Comparison of ENCODE assay signal across 14 cellular contexts in the genomic region with DNA sequence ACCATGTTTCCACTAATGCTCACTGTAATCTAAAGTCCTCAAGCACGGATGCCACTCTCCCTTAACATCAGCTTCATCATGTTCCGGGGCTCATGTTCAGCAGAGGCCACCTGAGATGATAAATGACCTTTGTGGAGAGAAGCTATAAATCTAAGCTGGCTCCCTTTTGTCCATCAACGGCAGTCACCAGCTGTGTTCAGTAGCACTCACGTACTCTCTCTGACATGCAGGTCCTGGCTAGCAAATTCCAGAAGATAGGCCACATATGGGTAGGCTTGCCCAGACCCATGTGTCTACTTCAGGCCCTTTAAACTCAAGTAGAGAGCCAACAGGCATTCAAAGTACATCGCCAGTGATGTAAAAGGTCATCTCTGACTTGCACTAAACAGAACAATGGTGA. TPM values are rescaled to one million over a fixed set of nuclear protein-coding genes. Genes with fewer than 3 reads are reported as not detected.
DNase-seq lines count a peak whose midpoint lies in the region; ATAC-seq, FAIRE-seq and TF ChIP-seq lines count a peak whose summit lies in the region.
"Had no signal": no experiment of that assay in that cellular context is flagged by ENCODE, and none has a peak within 500 bp of the region (broad histone marks: within the 10 kb centered on the region; RNA-seq: fewer than 3 reads in every experiment).

No MANE protein-coding gene starts in this region.

- CTCF ChIA-PET in K562 (lab: Yijun Ruan, JAX; ENCODE audit: low intra/inter-chr PET ratio), result no interaction called here

- H3K27ac ChIP-seq in right cardiac atrium (ENCODE audit: low read length) (no peak overlapping the region), K562 (ENCODE audit: extremely low read depth, low read depth, low read length) (no peak overlapping the region), esophagus muscularis mucosa (replicated peaks in 1 of 4) (no peak overlapping the region), skeletal muscle tissue (ENCODE audit: low read depth, low read length) (peak overlapping the region; percentile 36)
- H3K27ac ChIP-seq: BLaER1 treated with 17β-estradiol and CSF1 and Interleukin-3, amounts not matched to agents 10 nM and 100 nM had no signal

- intact Hi-C loops in Right ventricle myocardium inferior (cut with DNase I), result no loop called here
- intact Hi-C loops in right cardiac atrium (cut with DNase I), result no loop called here
- intact Hi-C loops in K562 (cut with micrococcal nuclease), result no loop called here
- intact Hi-C loops in esophagus muscularis mucosa (cut with DNase I), result no loop called here

- in situ Hi-C loops in K562 (cut with MboI), result no loop called here

- no peak for TF ChIP-seq CTCF in K562 (IDR thresholded peaks at IDR 0.05 in 2 of 3, conservative IDR thresholded peaks at IDR 0.05 in 1 of 3; ENCODE audit: insufficient read depth in 2 of 3, low read depth in 1 of 3, low read length in 3 of 3)
- no peak for TF ChIP-seq CTCF in esophagus muscularis mucosa (IDR thresholded peaks at IDR 0.05)

- no peaks in the 10 kb centered on the region for H3K9me1 ChIP-seq in K562 (ENCODE audit: control insufficient read depth, insufficient read depth, low read length)

- TF ChIP-seq EP300 in K562 (IDR thresholded peaks at IDR 0.05; ENCODE audit: low read length) (no peak), esophagus muscularis mucosa (IDR thresholded peaks at IDR 0.05) (no peak)

- H3K79me2 ChIP-seq in K562 (ENCODE audit: control insufficient read depth, insufficient read depth, low read length), result no peaks in the 10 kb centered on the region

- 78% methylated on average over 5 of the region's 5 CpGs for WGBS in right cardiac atrium
- WGBS in K562 (ENCODE audit: insufficient coverage, low coverage, missing lambda C conversion rate), result 8% methylated on average over 5 of the region's 5 CpGs
- WGBS in esophagus muscularis mucosa, result 85% methylated on average over 5 of the region's 5 CpGs

- no peaks in the 10 kb centered on the region for H3K27me3 ChIP-seq in right cardiac atrium (ENCODE audit: control insufficient read depth, insufficient read depth)
- H3K27me3 ChIP-seq in K562 (ENCODE audit: control insufficient read depth in 2 of 2, insufficient read depth in 2 of 2, low read length in 2 of 2), result peaks cover 0 to 5% of the 10 kb centered on the region in 2 experiments; a peak in 2 of 5 replicates
- H3K27me3 ChIP-seq in esophagus muscularis mucosa, result no peaks in the 10 kb centered on the region
- no peaks in the 10 kb centered on the region for H3K27me3 ChIP-seq in skeletal muscle tissue (ENCODE audit: control insufficient read depth in 3 of 3, insufficient read depth in 3 of 3, low read length in 3 of 3)
- H3K27me3 ChIP-seq: BLaER1 treated with 17β-estradiol and CSF1 and Interleukin-3, amounts not matched to agents 10 nM and 100 nM had no signal

- POLR2A ChIA-PET in K562 (lab: Yijun Ruan, JAX), result interaction anchor here (0.7 to 1.3 kb wide), 2 partner anchors 11 to 175 kb away, joined by 3 to 5 read pairs; no protein-coding TSS in a partner anchor

- DNase-seq in Right ventricle myocardium inferior (ENCODE audit: missing footprints) (no peak), right cardiac atrium (no peak), K562 (ENCODE audit: extremely low read depth in 1 of 4, low spot score in 3 of 4) (no peak), esophagus muscularis mucosa (ENCODE audit: extremely low spot score) (peak; percentile 29), retina (no peak)
- DNase-seq: Calu3; CD8-positive, alpha-beta T cell; DMS79 treated with DMSO at 0.1 percent for 48 hours; GF-D8; H9 had no signal

- H3K9ac ChIP-seq in K562 (ENCODE audit: insufficient read depth in 1 of 2, low read depth in 2 of 2, low read length in 2 of 2) (no peak overlapping the region), skeletal muscle tissue (ENCODE audit: low read depth in 1 of 3, low read length in 3 of 3) (peak overlapping the region in 1 of 3 donors; percentile 6)
- H3K9ac ChIP-seq: BLaER1 treated with 17β-estradiol and CSF1 and Interleukin-3, amounts not matched to agents 10 nM and 100 nM had no signal

- TF ChIP-seq RAD21 in K562 (CRISPR knock-in tag; conservative IDR thresholded peaks at IDR 0.05 in 1 of 2, IDR thresholded peaks at IDR 0.05 in 1 of 2), result no peak

- H3K9me3 ChIP-seq in right cardiac atrium (ENCODE audit: control insufficient read depth, low read length), result no peaks in the 10 kb centered on the region
- H3K9me3 ChIP-seq in K562 (replicated peaks; ENCODE audit: control insufficient read depth, insufficient read depth, low read depth, low read length), result peaks cover 14% of the 10 kb centered on the region
- peaks cover 0 to 8% (median 4%) of the 10 kb centered on the region in 4 donors for H3K9me3 ChIP-seq in esophagus muscularis mucosa
- no peaks in the 10 kb centered on the region for H3K9me3 ChIP-seq in skeletal muscle tissue (ENCODE audit: control insufficient read depth in 3 of 3, low read length in 3 of 3)

- H2AFZ ChIP-seq in K562 (ENCODE audit: low read depth, low read length), result no peak overlapping the region

- no peaks in the 10 kb centered on the region for H4K20me1 ChIP-seq in K562 (replicated peaks; ENCODE audit: control insufficient read depth, insufficient read depth, low read length)
- H4K20me1 ChIP-seq: BLaER1 treated with 17β-estradiol and CSF1 and Interleukin-3, amounts not matched to agents 10 nM and 100 nM had no signal

- TF ChIP-seq POLR2A in K562 (conservative IDR thresholded peaks at IDR 0.05), result no peak
- no peak for TF ChIP-seq POLR2A in esophagus muscularis mucosa (IDR thresholded peaks at IDR 0.05; ENCODE audit: low read depth)

- ATAC-seq in Right ventricle myocardium inferior (peak; percentile 60), right cardiac atrium (no peak), K562 (no peak)
- ATAC-seq: CD8-positive, alpha-beta T cell had no signal

- no TSS peak for BruUV-seq in K562 (replicated peaks; lab: Mats Ljungman, UMichigan)

- no peak overlapping the region for H3K4me2 ChIP-seq in K562 (ENCODE audit: insufficient read depth, low read length)
- H3K4me2 ChIP-seq: BLaER1 treated with 17β-estradiol and CSF1 and Interleukin-3, amounts not matched to agents 10 nM and 100 nM had no signal

- FAIRE-seq in K562 (lab: Jason Lieb, UNC), result no peak
- FAIRE-seq: H1, HTR-8/SVneo had no signal

- H3K4me3 ChIP-seq in right cardiac atrium (ENCODE audit: low read length), result no peak overlapping the region
- H3K4me3 ChIP-seq in K562, result no peak overlapping the region
- no peak overlapping the region for H3K4me3 ChIP-seq in esophagus muscularis mucosa
- H3K4me3 ChIP-seq in skeletal muscle tissue (ENCODE audit: low read length in 3 of 3), result no peak overlapping the region
- H3K4me3 ChIP-seq: BLaER1 treated with 17β-estradiol and CSF1 and Interleukin-3, amounts not matched to agents 10 nM and 100 nM had no signal

- H3K4me1 ChIP-seq in right cardiac atrium (ENCODE audit: control insufficient read depth, insufficient read depth, low read length), result peaks cover 3% of the 10 kb centered on the region
- H3K4me1 ChIP-seq in K562 (replicated peaks in 1 of 2; ENCODE audit: control insufficient read depth in 2 of 2, insufficient read depth in 2 of 2, low read length in 2 of 2), result peaks cover 0 to 6% of the 10 kb centered on the region in 2 experiments; a peak in 1 of 5 replicates
- peaks cover 4 to 40% (median 19%) of the 10 kb centered on the region in 4 donors for H3K4me1 ChIP-seq in esophagus muscularis mucosa
- H3K4me1 ChIP-seq in skeletal muscle tissue (ENCODE audit: control insufficient read depth in 3 of 3, insufficient read depth in 3 of 3, low read length in 3 of 3), result peaks cover 17 to 26% (median 22%) of the 10 kb centered on the region in 3 donors

- H3K36me3 ChIP-seq in K562 (ENCODE audit: control insufficient read depth, insufficient read depth, low read length), result no peaks in the 10 kb centered on the region
- no peaks in the 10 kb centered on the region for H3K36me3 ChIP-seq in esophagus muscularis mucosa
- no peaks in the 10 kb centered on the region for H3K36me3 ChIP-seq in skeletal muscle tissue (ENCODE audit: control insufficient read depth in 3 of 3, insufficient read depth in 3 of 3, low read length in 3 of 3)

RNA-seq across cellular contexts. Expression of a gene that starts 38.6 kb away (rescaled TPM):
- total RNA-seq in Right ventricle myocardium inferior (2.0 TPM), right cardiac atrium (1 to 10 TPM; 1.9 to 3.7 (median 2.5) TPM), K562 (2014; rRNA removed) (0.04 and 0.09 TPM in 2 replicates), K562 (2014; rRNA removed; fragmentation: Illumina TruSeq; extraction: Trizol) (0.04 and 0.06 TPM in 2 replicates), K562 (2015; rRNA removed; fragmentation: Illumina TruSeq; extraction: Trizol) (0.07 and 0.15 TPM in 2 replicates), K562 (2021) (0.02 and 0.07 TPM in 2 replicates), esophagus muscularis mucosa (under 1 TPM; 0.33 to 0.45 (median 0.38) TPM), skeletal muscle tissue (5.7 TPM)
- polyA plus RNA-seq in right cardiac atrium (1.3 TPM), K562 (2011; rRNA removed) (0.03 and 0.09 TPM in 2 replicates), K562 (2014; fragmentation: Illumina TruSeq; extraction: Trizol) (0.03 and 0.06 TPM in 2 replicates), K562 (2014; fragmentation: Nextera tagmentation; extraction: Ambion mirVana) (under 1 TPM; 0.01 to 0.03 TPM), K562 (2014; rRNA removed) (0.15 and 0.30 TPM in 2 replicates)
- 0.07 and 0.16 TPM in 2 replicates for total RNA-seq in K562 (2011; cell fraction: chromatin; rRNA removed; ENCODE audit: low replicate concordance)
- total RNA-seq in K562 (2011; cell fraction: nucleolus; rRNA removed), result under 0.01 TPM in 1 of 2 replicates, not detected in the other
- total RNA-seq in K562 (2011; cell fraction: nucleoplasm; rRNA removed), result 0.07 TPM in 1 of 2 replicates, not detected in the other
- 0.01 and 0.09 TPM in 2 replicates for polyA plus RNA-seq in K562 (2011; cell fraction: cytosol; rRNA removed)
- 0.30 and 0.67 TPM in 2 replicates for polyA plus RNA-seq in K562 (2011; cell fraction: nucleus; rRNA removed)
- polyA plus RNA-seq in K562 (2012), result 0.07 and 0.25 TPM in 2 replicates
- polyA minus RNA-seq in K562 (2011; rRNA and poly(A)+ RNA removed), result 0.09 TPM in 1 of 2 replicates, not detected in the other
- polyA minus RNA-seq in K562 (2011; cell fraction: cytosol; rRNA and poly(A)+ RNA removed), result not detected in 2 replicates
- polyA minus RNA-seq in K562 (2011; cell fraction: nucleus; rRNA and poly(A)+ RNA removed), result under 0.01 and 0.22 TPM in 2 replicates

RNA-seq across cellular contexts. Expression of a gene that starts 53.1 kb away (rescaled TPM):
- total RNA-seq in Right ventricle myocardium inferior (40.8 TPM), right cardiac atrium (10 to 100 TPM; 34.7 to 49.3 (median 43.6) TPM), K562 (2014; rRNA removed) (57.6 and 66.2 TPM in 2 replicates), K562 (2014; rRNA removed; fragmentation: Illumina TruSeq; extraction: Trizol) (35.8 and 41.6 TPM in 2 replicates), K562 (2015; rRNA removed; fragmentation: Illumina TruSeq; extraction: Trizol) (57.9 and 59.8 TPM in 2 replicates), K562 (2021) (43.6 and 48.6 TPM in 2 replicates), esophagus muscularis mucosa (10 to 100 TPM; 55.2 to 77.2 (median 63.7) TPM), skeletal muscle tissue (27.7 TPM)
- polyA plus RNA-seq in right cardiac atrium (44.1 TPM), K562 (2011; rRNA removed) (38.9 and 44.1 TPM in 2 replicates), K562 (2014; fragmentation: Illumina TruSeq; extraction: Trizol) (52.1 and 63.6 TPM in 2 replicates), K562 (2014; fragmentation: Nextera tagmentation; extraction: Ambion mirVana) (10 to 100 TPM; 13.2 to 15.9 TPM), K562 (2014; rRNA removed) (58.3 and 59.8 TPM in 2 replicates)
- total RNA-seq in K562 (2011; cell fraction: chromatin; rRNA removed; ENCODE audit: low replicate concordance), result 22.1 and 23.9 TPM in 2 replicates
- total RNA-seq in K562 (2011; cell fraction: nucleolus; rRNA removed), result 25.7 and 28.6 TPM in 2 replicates
- 23.4 and 25.1 TPM in 2 replicates for total RNA-seq in K562 (2011; cell fraction: nucleoplasm; rRNA removed)
- polyA plus RNA-seq in K562 (2011; cell fraction: cytosol; rRNA removed), result 48.7 and 64.2 TPM in 2 replicates
- polyA plus RNA-seq in K562 (2011; cell fraction: nucleus; rRNA removed), result 70.8 and 98.6 TPM in 2 replicates
- 48.5 and 50.6 TPM in 2 replicates for polyA plus RNA-seq in K562 (2012)
- 32.3 and 38.6 TPM in 2 replicates for polyA minus RNA-seq in K562 (2011; rRNA and poly(A)+ RNA removed)
- polyA minus RNA-seq in K562 (2011; cell fraction: cytosol; rRNA and poly(A)+ RNA removed), result 23.3 and 23.9 TPM in 2 replicates
- polyA minus RNA-seq in K562 (2011; cell fraction: nucleus; rRNA and poly(A)+ RNA removed), result 36.5 and 48.5 TPM in 2 replicates
